Comparison of ENCODE assay signal across 22 cellular contexts in genomic region chr18:22828171-22828570, GRCh38.
A peak's percentile ranks its signal among the peaks of the same experiment; 100 is the strongest.
DNase-seq lines count a peak whose midpoint lies in the region; ATAC-seq lines count a peak whose summit lies in the region.
"Had no signal": no experiment of that assay in that cellular context is flagged by ENCODE, and none has a peak within 500 bp of the region (broad histone marks: within the 10 kb centered on the region; RNA-seq: fewer than 3 reads in every experiment).

No MANE protein-coding gene starts in this region.

- H3K27ac Mint-ChIP-seq in T-cell: no peak overlapping the region
- H3K27ac Mint-ChIP-seq: CD4-positive, alpha-beta T cell had no signal

- H3K4me1 Mint-ChIP-seq in T-cell: no peaks in the 10 kb centered on the region

- no peaks in the 10 kb centered on the region for H3K27me3 ChIP-seq in ACC112 (ENCODE audit: insufficient read depth, low read length)
- H3K27me3 ChIP-seq: left lung, neutrophil, right atrium auricular region, transverse colon had no signal

- H3K4me3 Mint-ChIP-seq in T-cell: no peak overlapping the region
- H3K4me3 Mint-ChIP-seq: CD4-positive, alpha-beta T cell had no signal

- peaks cover 30 to 31% of the 10 kb centered on the region in 2 donors for H3K27me3 Mint-ChIP-seq in T-cell

- CTCF ChIA-PET in T-cell (lab: Charles Lee): no interaction called here

- no peaks in the 10 kb centered on the region for H3K36me3 ChIP-seq in ACC112 (ENCODE audit: insufficient read depth, low read length)
- H3K36me3 ChIP-seq: left lung, neutrophil, right atrium auricular region, transverse colon had no signal

- POLR2A ChIA-PET in T-cell (lab: Charles Lee): no interaction called here

- peaks cover 0 to 8% (median 0%) of the 10 kb centered on the region in 3 donors for H3K9me3 Mint-ChIP-seq in T-cell
- H3K9me3 Mint-ChIP-seq: CD4-positive, alpha-beta T cell had no signal

- ATAC-seq in GM21447 (IDR thresholded peaks at IDR 0.05; ENCODE audit: unreplicated experiment): no peak
- ATAC-seq in T-cell (replicated peaks in 1 of 4): no peak
- ATAC-seq: K562, left lung had no signal

- H2AFZ ChIP-seq in ACC112 (ENCODE audit: low read length, unreplicated experiment): no peak overlapping the region

- peaks cover 52% of the 10 kb centered on the region for H3K4me1 ChIP-seq in ACC112 (ENCODE audit: control insufficient read depth, insufficient read depth, low read length, unreplicated experiment)
- H3K4me1 ChIP-seq: left lung, right atrium auricular region had no signal

- H3K36me3 Mint-ChIP-seq in T-cell: no peaks in the 10 kb centered on the region

- no peaks in the 10 kb centered on the region for H3K79me2 ChIP-seq in ACC112 (ENCODE audit: control insufficient read depth, insufficient read depth, low read length, unreplicated experiment)

- no peak overlapping the region for H3K4me3 ChIP-seq in ACC112 (ENCODE audit: low read depth, low read length)
- H3K4me3 ChIP-seq: K562, left lung, right atrium auricular region, SK-N-MC, transverse colon had no signal

- H3K27ac ChIP-seq in ACC112 (ENCODE audit: low read depth, low read length): peak overlapping the region; percentile 75
- H3K27ac ChIP-seq: left lung, neutrophil, right atrium auricular region, SK-N-MC, transverse colon had no signal

- DNase-seq in HPDE6-E6E7 (ENCODE audit: extremely low spot score) (peak; percentile 52), amniotic epithelial cell (ENCODE audit: low read depth) (peak; percentile 64), iris pigment epithelial cell (ENCODE audit: low read depth) (peak; percentile 50), T-cell (no peak), NCI-H1436 treated with DMSO at 0.1 percent for 48 hours (lab: John Stamatoyannopoulos, UW) (no peak), islet precursor cell (no peak)
- DNase-seq: activated gamma-delta T cell; CD4-positive, alpha-beta T cell; DMS53; GOT3; left lung; NCI-H1092; NCI-H524 treated with DMSO at 0.1 percent for 48 hours; OCI-M1; stimulated activated naive CD4-positive, alpha-beta T cell treated with Interleukin-2 at 50 U/mL for 16 hours; transverse colon had no signal

Comparison
In these comparisons a context has a peak if more than half of its experiments do, and no peak if none do; other contexts are left out.
1. DNase-seq: peak in HPDE6-E6E7 (single experiment), amniotic epithelial cell (single experiment) and iris pigment epithelial cell (single experiment); none in T-cell (0 of 34), NCI-H1436 treated with DMSO at 0.1 percent for 48 hours (single experiment) and islet precursor cell (single experiment).